ENCODE assay signal across 8 cellular contexts in genomic region chr21:26842976-26843911, GRCh38. TPM values are rescaled to one million over a fixed set of nuclear protein-coding genes. Genes with fewer than 3 reads are reported as not detected.
DNase-seq lines count a peak whose midpoint lies in the region; ATAC-seq and TF ChIP-seq lines count a peak whose summit lies in the region.

No MANE protein-coding gene starts in this region.

- 1% methylated on average over 33 of the region's 33 CpGs for WGBS in aorta, 2 donors

- intact Hi-C loops in aorta (cut with DNase I) = loop anchor here (5.0 to 10.0 kb wide), 3 partner anchors 61 to 1792 kb away; no protein-coding TSS in a partner anchor

- H3K9me2 ChIP-seq in MM.1S (replicated peaks; ENCODE audit: insufficient read depth, low read length) = no peaks in the 10 kb centered on the region

- H3K36me3 Mint-ChIP-seq in activated T-cell treated with anti-CD3 and anti-CD28 coated beads, Interleukin-2, amount 50 U/mL, for 72 hours (ENCODE audit: insufficient read depth in 2 of 2) = peaks cover 0 to 2% of the 10 kb centered on the region in 2 donors
- no peaks in the 10 kb centered on the region for H3K36me3 Mint-ChIP-seq in naive thymus-derived CD8-positive, alpha-beta T cell

- H3K9me3 ChIP-seq in MM.1S (replicated peaks; ENCODE audit: insufficient read depth, low read length) = no peaks in the 10 kb centered on the region
- no peaks in the 10 kb centered on the region for H3K9me3 ChIP-seq in aorta (ENCODE audit: control insufficient read depth, low read length)

- DNase-seq in EH (ENCODE audit: low read depth) (peak; percentile 96), MM.1S (peak; percentile 49), foreskin keratinocyte (peak; percentile 75 to 89), aorta (peak; percentile 95 to 97), NCI-H187 (lab: John Stamatoyannopoulos, UW) (no peak)
- peak; percentile 16 to 25 for DNase-seq in activated T-cell treated with anti-CD3 and anti-CD28 coated beads, Interleukin-2, amount 50 U/mL, for 72 hours
- DNase-seq in naive thymus-derived CD8-positive, alpha-beta T cell = peak in 2 of 10 donors; percentile 17 to 38

- peaks cover 75% of the 10 kb centered on the region for H3K27me3 Mint-ChIP-seq in activated T-cell treated with anti-CD3 and anti-CD28 coated beads, Interleukin-2, amount 50 U/mL, for 72 hours (ENCODE audit: low read depth)
- peaks cover 43 to 79% (median 60%) of the 10 kb centered on the region in 5 donors for H3K27me3 Mint-ChIP-seq in naive thymus-derived CD8-positive, alpha-beta T cell

- H3K4me1 ChIP-seq in MM.1S (ENCODE audit: low read length) (no peaks in the 10 kb centered on the region; the same call in 1 of the 2 replicates), foreskin keratinocyte (peaks cover 4% of the 10 kb centered on the region), aorta (ENCODE audit: control insufficient read depth in 1 of 2, insufficient read depth in 2 of 2, low read length in 2 of 2) (no peaks in the 10 kb centered on the region)

- POLR2A ChIA-PET in naive thymus-derived CD8-positive, alpha-beta T cell (lab: Charles Lee) = no interaction called here

- H3K4me3 ChIP-seq in MM.1S (ENCODE audit: low read length) = peak overlapping the region; percentile 78
- H3K4me3 ChIP-seq in aorta (ENCODE audit: low read length in 2 of 2) = peak overlapping the region; percentile 88 to 93

- peaks cover 49% of the 10 kb centered on the region for H3K4me1 Mint-ChIP-seq in activated T-cell treated with anti-CD3 and anti-CD28 coated beads, Interleukin-2, amount 50 U/mL, for 72 hours (ENCODE audit: low read depth)
- H3K4me1 Mint-ChIP-seq in naive thymus-derived CD8-positive, alpha-beta T cell = peaks cover 19 to 54% (median 38%) of the 10 kb centered on the region in 4 donors

- peak overlapping the region; percentile 79 to 86 for H3K4me3 Mint-ChIP-seq in activated T-cell treated with anti-CD3 and anti-CD28 coated beads, Interleukin-2, amount 50 U/mL, for 72 hours
- peak overlapping the region; percentile 64 to 85 (median 76) for H3K4me3 Mint-ChIP-seq in naive thymus-derived CD8-positive, alpha-beta T cell

- no peak overlapping the region; the same call in 1 of the 2 replicates for H3K9ac ChIP-seq in MM.1S (ENCODE audit: low read length)

- H3K36me3 ChIP-seq in MM.1S (replicated peaks; ENCODE audit: insufficient read depth, low read length) (no peaks in the 10 kb centered on the region), aorta (ENCODE audit: control insufficient read depth in 1 of 2, insufficient read depth in 2 of 2, low read length in 1 of 2) (peaks cover 2 to 6% of the 10 kb centered on the region in 2 donors)

- peak; percentile 44 for TF ChIP-seq CTCF in MM.1S (IDR thresholded peaks at IDR 0.05; ENCODE audit: low read length)
- TF ChIP-seq CTCF in foreskin keratinocyte (conservative IDR thresholded peaks at IDR 0.05) = peak; percentile 53

- H3K27ac ChIP-seq in MM.1S (ENCODE audit: low read length) (no peak overlapping the region), foreskin keratinocyte (peak overlapping the region; percentile 51), aorta (ENCODE audit: low read depth in 1 of 2, low read length in 2 of 2) (peak overlapping the region in 1 of 2 donors; percentile 87)

- H2AFZ ChIP-seq in MM.1S (ENCODE audit: low read length) = peak overlapping the region; percentile 96

- H3K79me2 ChIP-seq in MM.1S (ENCODE audit: low read length) = no peaks in the 10 kb centered on the region

- H3F3A ChIP-seq in MM.1S (ENCODE audit: insufficient read depth, low read length) = no peaks in the 10 kb centered on the region

- ATAC-seq in activated T-cell treated with anti-CD3 and anti-CD28 coated beads, Interleukin-2, amount 50 U/mL, for 72 hours (replicated peaks in 1 of 2) = peak; percentile 61
- ATAC-seq in foreskin keratinocyte = peak; percentile 71
- peak in 1 of 2 donors; percentile 65 for ATAC-seq in naive thymus-derived CD8-positive, alpha-beta T cell
- peak; percentile 75 for ATAC-seq in aorta (ENCODE audit: low FRiP score)
- no peak for ATAC-seq in HG02610 (IDR thresholded peaks at IDR 0.05; ENCODE audit: unreplicated experiment)

- H3K27ac Mint-ChIP-seq in activated T-cell treated with anti-CD3 and anti-CD28 coated beads, Interleukin-2, amount 50 U/mL, for 72 hours = no peak overlapping the region
- H3K27ac Mint-ChIP-seq in naive thymus-derived CD8-positive, alpha-beta T cell = peak overlapping the region in 1 of 10 donors; percentile 13

- no peaks in the 10 kb centered on the region for H3K9me3 Mint-ChIP-seq in activated T-cell treated with anti-CD3 and anti-CD28 coated beads, Interleukin-2, amount 50 U/mL, for 72 hours
- peaks cover 0 to 3% (median 0%) of the 10 kb centered on the region in 9 donors for H3K9me3 Mint-ChIP-seq in naive thymus-derived CD8-positive, alpha-beta T cell

- peak overlapping the region; percentile 92 for H3K4me2 ChIP-seq in MM.1S (ENCODE audit: low read depth, low read length)

- H4K20me1 ChIP-seq in MM.1S (ENCODE audit: insufficient read depth, low read length) = no peaks in the 10 kb centered on the region

- H3K27me3 ChIP-seq in MM.1S (replicated peaks; ENCODE audit: insufficient read depth, low read length) (peaks cover 20% of the 10 kb centered on the region), foreskin keratinocyte (no peaks in the 10 kb centered on the region), aorta (ENCODE audit: control insufficient read depth in 1 of 2, insufficient read depth in 2 of 2, low read length in 1 of 2) (no peaks in the 10 kb centered on the region)

RNA-seq across cellular contexts. Expression of gene ADAMTS1, which starts 2.0 kb away (rescaled TPM):
- under 1 TPM in 1 of 2 donors, not detected in 1; 0.31 TPM for total RNA-seq in activated T-cell treated with anti-CD3 and anti-CD28 coated beads, Interleukin-2, amount 50 U/mL, for 72 hours
- total RNA-seq in foreskin keratinocyte (69.7 and 71.7 TPM in 2 replicates), aorta (100 to 1,000 TPM; 265 to 750 TPM)
- polyA plus RNA-seq in foreskin keratinocyte (12.8 and 16.9 TPM in 2 replicates), aorta (100 to 1,000 TPM in 1 of 2 donors, 10 to 100 TPM in 1; 39.3 to 384 TPM)
- not detected for total RNA-seq in naive thymus-derived CD8-positive, alpha-beta T cell
- polyA plus RNA-seq in naive thymus-derived CD8-positive, alpha-beta T cell = under 1 TPM; 0.09 to 0.45 (median 0.14) TPM

Comparison
In these comparisons a context has a peak if more than half of its experiments do, and no peak if none do; other contexts are left out.
1. DNase-seq: peak in EH (single experiment), MM.1S (single experiment), activated T-cell treated with anti-CD3 and anti-CD28 coated beads, Interleukin-2, amount 50 U/mL, for 72 hours (2 of 2), foreskin keratinocyte (2 of 2) and aorta (2 of 2); none in NCI-H187 (0 of 2).
2. RNA of gene ADAMTS1, which starts 2.0 kb away (total RNA-seq): 265 to 750 TPM in aorta and 69.7 to 71.7 TPM in foreskin keratinocyte; 0.31 TPM in activated T-cell treated with anti-CD3 and anti-CD28 coated beads, Interleukin-2, amount 50 U/mL, for 72 hours and not detected in naive thymus-derived CD8-positive, alpha-beta T cell; every median in the first group is over 10 times any median in the second.